Comparison of ENCODE assay signal across 1 cellular context in genomic region chr9:101442248-101443136, GRCh38.
TF ChIP-seq lines count a peak whose summit lies in the region.

No MANE protein-coding gene starts in this region.

TF ChIP-seq in HepG2, 621 proteins besides CTCF, POLR2A, EP300 and RAD21:
- TF ChIP-seq MEF2D (CRISPR knock-in tag; IDR thresholded peaks at IDR 0.05) (0 out of 2 replicates have a peak, but pooled peaks have one; percentile 22), TEF (CRISPR knock-in tag; IDR thresholded peaks at IDR 0.05) (no peak), BRCA1 (CRISPR knock-in tag; IDR thresholded peaks at IDR 0.05) (no peak), YEATS4 (CRISPR knock-in tag; IDR thresholded peaks at IDR 0.05; ENCODE audit: borderline replicate concordance) (peak; percentile 22; the same call in 1 of the 2 replicates), TEAD3 (CRISPR knock-in tag; optimal IDR thresholded peaks at IDR 0.05; ENCODE audit: borderline replicate concordance) (peak; percentile 92), ISL2 (CRISPR knock-in tag; IDR thresholded peaks at IDR 0.05) (no peak), ZBTB33 (CRISPR knock-in tag; IDR thresholded peaks at IDR 0.05) (0 out of 2 replicates have a peak, but pooled peaks have one; percentile 20), ZNF7 (CRISPR knock-in tag; IDR thresholded peaks at IDR 0.05) (peak; percentile 86), KAT7 (CRISPR knock-in tag; IDR thresholded peaks at IDR 0.05; ENCODE audit: borderline replicate concordance) (0 out of 2 replicates have a peak, but pooled peaks have one; percentile 42), HNF4A (CRISPR knock-in tag; IDR thresholded peaks at IDR 0.05) (peak; percentile 18; the same call in 1 of the 2 replicates), ZNF569 (CRISPR knock-in tag; IDR thresholded peaks at IDR 0.05; ENCODE audit: borderline replicate concordance) (no peak), ZNF619 (CRISPR knock-in tag; IDR thresholded peaks at IDR 0.05) (no peak), ZNF687 (CRISPR knock-in tag; IDR thresholded peaks at IDR 0.05) (peak; percentile 49), ZGPAT (CRISPR knock-in tag; IDR thresholded peaks at IDR 0.05) (0 out of 2 replicates have a peak, but pooled peaks have one; percentile 4)
